ENCODE assay signal across 30 cellular contexts in the genomic region with DNA sequence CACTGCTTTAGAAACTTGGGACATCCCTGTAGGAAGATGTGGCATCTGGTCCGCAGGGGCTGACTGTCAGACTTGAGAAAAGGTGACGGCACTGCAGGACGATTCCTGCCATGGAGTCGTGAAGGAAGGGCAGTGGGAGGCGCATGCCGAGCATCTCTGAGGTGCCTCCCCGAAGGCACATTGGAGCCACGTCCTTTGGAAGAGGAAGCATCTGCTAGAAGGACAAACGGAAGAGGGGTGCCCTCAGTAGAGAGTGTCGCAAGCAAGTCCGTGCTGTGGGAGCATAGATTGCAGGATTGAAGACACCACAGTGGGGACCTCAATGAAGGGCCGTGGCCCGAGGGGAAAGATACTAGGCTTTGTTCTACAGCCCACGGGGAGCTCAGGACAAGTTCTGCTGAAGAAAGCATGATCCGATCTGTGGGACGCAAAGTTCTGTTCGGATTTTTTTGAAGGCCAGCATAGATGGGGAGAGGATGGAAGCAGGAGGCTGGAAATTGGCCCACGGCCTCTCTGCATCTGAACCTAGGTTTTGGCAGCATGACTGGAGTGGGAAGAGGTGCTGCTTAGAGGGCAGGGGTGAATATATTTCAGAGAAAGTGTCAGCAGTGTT. TPM values are rescaled to one million over a fixed set of nuclear protein-coding genes. Genes with fewer than 3 reads are reported as not detected.
"Had no signal": no experiment of that assay in that cellular context is flagged by ENCODE, and none has a peak within 500 bp of the region (broad histone marks: within the 10 kb centered on the region; RNA-seq: fewer than 3 reads in every experiment).

No MANE protein-coding gene starts in this region.

- H3K9me3 ChIP-seq: adrenal gland had no signal

- H3K4me3 Mint-ChIP-seq: activated B cell treated with CpG ODN at 0.5 μM for 24 hours; activated CD4-positive, alpha-beta memory T cell treated with anti-CD3 and anti-CD28 coated beads for 36 hours; activated CD4-positive, alpha-beta T cell treated with anti-CD3 and anti-CD28 coated beads, Interleukin-2, amount 10 ng/mL, durations not matched to agents 24 days and 14 days; activated naive CD8-positive, alpha-beta T cell treated with anti-CD3 and anti-CD28 coated beads, Interleukin-2, amount 10 ng/mL, durations not matched to agents 7 days and 5 days; activated T-cell treated with anti-CD3 and anti-CD28 coated beads, Interleukin-2, amount 50 U/mL, for 4 hours; T-helper 1 cell treated with Interleukin-12 subunit alpha and Interleukin-12 subunit beta and Interleukin-4 antibody, amounts not matched to agents 30 μg/mL and 1 μg/mL, for 36 hours had no signal

- DNase-seq: activated B cell treated with CpG ODN at 0.5 μM for 24 hours; activated CD4-positive, alpha-beta memory T cell treated with anti-CD3 and anti-CD28 coated beads for 36 hours; activated CD4-positive, alpha-beta T cell treated with anti-CD3 and anti-CD28 coated beads for 1 hour; activated CD4-positive, alpha-beta T cell treated with anti-CD3 and anti-CD28 coated beads, Interleukin-2, amount 10 ng/mL, durations not matched to agents 24 days and 14 days; activated CD8-positive, alpha-beta memory T cell treated with anti-CD3 and anti-CD28 coated beads for 24 hours; activated naive CD4-positive, alpha-beta T cell treated with anti-CD3 and anti-CD28 coated beads, Interleukin-2, amount 50 U/mL, for 16 hours; activated naive CD8-positive, alpha-beta T cell treated with anti-CD3 and anti-CD28 coated beads, Interleukin-2, amount 10 ng/mL, durations not matched to agents 7 days and 5 days; activated T-cell treated with anti-CD3 and anti-CD28 coated beads, Interleukin-2, amount 50 U/mL, for 4 hours; adrenal gland; anterior cingulate cortex; caudate nucleus; IMR-90; KBM-7; NCI-H1092 treated with DMSO at 0.1 percent for 48 hours; NCI-H1417 treated with DMSO at 0.1 percent for 48 hours; NCI-H1694; NCI-H2029; NCI-H446 treated with DMSO at 0.1 percent for 48 hours; NCI-H526; NCI-H774; OCI-M1; RPMI8226; SW 1271 had no signal

- H3K36me3 Mint-ChIP-seq: activated CD4-positive, alpha-beta memory T cell treated with anti-CD3 and anti-CD28 coated beads for 36 hours; activated naive CD8-positive, alpha-beta T cell treated with anti-CD3 and anti-CD28 coated beads, Interleukin-2, amount 10 ng/mL, durations not matched to agents 7 days and 5 days had no signal

- H3K4me1 Mint-ChIP-seq: activated B cell treated with CpG ODN at 0.5 μM for 24 hours; activated CD4-positive, alpha-beta T cell treated with anti-CD3 and anti-CD28 coated beads, Interleukin-2, amount 10 ng/mL, durations not matched to agents 24 days and 14 days had no signal

- H3K9me3 Mint-ChIP-seq: activated B cell treated with CpG ODN at 0.5 μM for 24 hours; activated CD4-positive, alpha-beta memory T cell treated with anti-CD3 and anti-CD28 coated beads for 36 hours; activated CD4-positive, alpha-beta T cell treated with anti-CD3 and anti-CD28 coated beads, Interleukin-2, amount 10 ng/mL, durations not matched to agents 24 days and 14 days; activated naive CD8-positive, alpha-beta T cell treated with anti-CD3 and anti-CD28 coated beads, Interleukin-2, amount 10 ng/mL, durations not matched to agents 7 days and 5 days; activated T-cell treated with anti-CD3 and anti-CD28 coated beads, Interleukin-2, amount 50 U/mL, for 4 hours; T-helper 1 cell treated with Interleukin-12 subunit alpha and Interleukin-12 subunit beta and Interleukin-4 antibody, amounts not matched to agents 30 μg/mL and 1 μg/mL, for 36 hours had no signal

- H3K27ac ChIP-seq: adrenal gland, SK-N-MC had no signal

- H3K36me3 ChIP-seq: adrenal gland had no signal

- H3K4me1 ChIP-seq: adrenal gland had no signal

- ATAC-seq: activated T-cell treated with anti-CD3 and anti-CD28 coated beads, Interleukin-2, amount 50 U/mL, for 4 hours; Panc1; Right ventricle myocardium inferior had no signal

- H3K4me3 ChIP-seq: adrenal gland, SK-N-MC had no signal

- H3K27ac Mint-ChIP-seq: activated B cell treated with CpG ODN at 0.5 μM for 24 hours; activated CD4-positive, alpha-beta memory T cell treated with anti-CD3 and anti-CD28 coated beads for 36 hours; activated CD4-positive, alpha-beta T cell treated with anti-CD3 and anti-CD28 coated beads, Interleukin-2, amount 10 ng/mL, durations not matched to agents 24 days and 14 days; activated naive CD8-positive, alpha-beta T cell treated with anti-CD3 and anti-CD28 coated beads, Interleukin-2, amount 10 ng/mL, durations not matched to agents 7 days and 5 days; T-helper 1 cell treated with Interleukin-12 subunit alpha and Interleukin-12 subunit beta and Interleukin-4 antibody, amounts not matched to agents 30 μg/mL and 1 μg/mL, for 36 hours had no signal

- H3K27me3 Mint-ChIP-seq: activated B cell treated with CpG ODN at 0.5 μM for 24 hours; activated CD4-positive, alpha-beta memory T cell treated with anti-CD3 and anti-CD28 coated beads for 36 hours had no signal

RNA-seq across cellular contexts. Expression of gene HELT, which starts 24.2 kb away (rescaled TPM):
- total RNA-seq: activated B cell treated with CpG ODN at 0.5 μM for 24 hours; activated CD4-positive, alpha-beta memory T cell treated with anti-CD3 and anti-CD28 coated beads for 36 hours; activated CD4-positive, alpha-beta T cell treated with anti-CD3 and anti-CD28 coated beads, Interleukin-2, amount 10 ng/mL, durations not matched to agents 24 days and 14 days; activated naive CD8-positive, alpha-beta T cell treated with anti-CD3 and anti-CD28 coated beads, Interleukin-2, amount 10 ng/mL, durations not matched to agents 7 days and 5 days; activated T-cell treated with anti-CD3 and anti-CD28 coated beads, Interleukin-2, amount 50 U/mL, for 4 hours; adrenal gland; cerebellum; IMR-90; LHCN-M2; M059J; Right ventricle myocardium inferior had no signal
